19 cellular contexts compared by ENCODE assay signal in the genomic region with DNA sequence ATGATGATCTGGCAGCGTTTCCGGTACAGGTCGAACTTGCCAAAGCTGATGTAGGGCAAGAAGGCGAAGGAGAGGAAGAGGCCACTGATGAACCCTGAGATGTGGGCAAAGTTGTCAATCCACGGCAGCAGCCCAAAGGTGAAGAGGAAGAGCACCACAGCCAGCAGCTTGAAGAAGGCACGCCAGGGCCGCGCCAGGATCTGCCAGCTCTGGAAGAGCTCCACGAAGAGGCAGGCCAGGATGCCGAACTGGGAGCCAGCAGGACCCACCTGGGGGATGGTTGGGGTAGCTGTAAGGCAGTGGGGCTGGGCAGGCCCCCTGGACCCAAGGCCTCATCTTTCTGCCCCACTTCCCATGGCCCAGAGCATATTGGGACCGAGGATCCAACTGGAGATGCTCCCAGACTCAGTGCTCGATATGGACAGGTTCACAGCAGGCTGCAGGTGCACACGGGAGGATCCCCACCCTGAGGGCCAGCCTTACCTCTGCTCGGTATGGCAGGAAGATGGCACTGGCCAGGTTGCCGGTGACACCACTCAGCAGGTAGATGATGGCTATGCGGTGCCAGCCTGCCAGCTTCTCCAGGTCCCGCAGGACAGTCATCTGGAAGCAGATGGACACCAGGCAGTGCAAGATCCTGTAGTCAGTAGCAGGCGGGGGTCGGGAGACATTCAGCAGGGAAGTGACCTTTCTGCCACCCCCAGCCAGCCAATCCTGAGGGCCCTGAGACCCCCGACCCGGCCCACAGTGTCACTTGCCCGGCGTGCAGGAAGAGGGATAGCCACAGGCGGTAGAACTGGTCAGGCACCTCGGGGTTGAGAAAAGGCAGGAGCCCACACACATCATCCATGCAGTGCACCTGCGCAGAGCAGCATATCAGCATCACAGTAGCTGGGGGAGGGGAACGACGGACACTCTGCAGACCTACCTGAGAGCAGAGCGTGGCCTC. TPM values are rescaled to one million over a fixed set of nuclear protein-coding genes. Genes with fewer than 3 reads are reported as not detected.
DNase-seq lines count a peak whose midpoint lies in the region; ATAC-seq and TF ChIP-seq lines count a peak whose summit lies in the region.
"Had no signal": no experiment of that assay in that cellular context is flagged by ENCODE, and none has a peak within 500 bp of the region (broad histone marks: within the 10 kb centered on the region; RNA-seq: fewer than 3 reads in every experiment).

No MANE protein-coding gene starts in this region.

- CTCF ChIA-PET in AG04450 (lab: Charles Lee), result interaction anchor here (1.0 kb wide), 1 partner anchor 38 kb away, joined by 3 read pairs; no protein-coding TSS in a partner anchor

- H3F3A ChIP-seq in neural progenitor cell (ENCODE audit: low read depth), result peaks cover 5% of the 10 kb centered on the region

- H3K36me3 ChIP-seq in GM06990 (ENCODE audit: control insufficient read depth, insufficient read depth, low read length), result peaks cover 28% of the 10 kb centered on the region
- no peaks in the 10 kb centered on the region for H3K36me3 ChIP-seq in neural progenitor cell

- H3K27me3 ChIP-seq in AG04450 (ENCODE audit: control insufficient read depth, insufficient read depth, low read length) (no peaks in the 10 kb centered on the region), GM06990 (replicated peaks; ENCODE audit: control insufficient read depth, insufficient read depth, low read length) (no peaks in the 10 kb centered on the region), neural progenitor cell (no peaks in the 10 kb centered on the region)

- no peaks in the 10 kb centered on the region; the same call in 1 of the 2 replicates for H3K9me3 ChIP-seq in AG04450 (ENCODE audit: control insufficient read depth, insufficient read depth, low read length)
- H3K9me3 ChIP-seq in neural progenitor cell (ENCODE audit: low read depth), result no peaks in the 10 kb centered on the region

- no peak for TF ChIP-seq CTCF in AG04450 (IDR thresholded peaks at IDR 0.05; ENCODE audit: low read depth, low read length)
- no peak for TF ChIP-seq CTCF in GM06990 (IDR thresholded peaks at IDR 0.05; ENCODE audit: insufficient read depth, low read length, poor library complexity, severe bottlenecking)
- no peak for TF ChIP-seq CTCF in neural progenitor cell (IDR thresholded peaks at IDR 0.05)

- H2AFZ ChIP-seq in neural progenitor cell (replicated peaks), result no peak overlapping the region
- H2AFZ ChIP-seq: GM23248 had no signal

- intact Hi-C loops in dendritic cell treated with granulocyte-macrophage colony-stimulating factor and Interleukin-4, amounts not matched to agents 40 ng/mL and 50 ng/mL, for 4 days (cut with micrococcal nuclease), result no loop called here

- H3K4me3 Mint-ChIP-seq in dendritic cell treated with granulocyte-macrophage colony-stimulating factor and Interleukin-4, amounts not matched to agents 40 ng/mL and 50 ng/mL, for 4 days, result no peak overlapping the region
- H3K4me3 Mint-ChIP-seq in neural progenitor cell, result peak overlapping the region; percentile 52

- H3K27me3 Mint-ChIP-seq in dendritic cell treated with granulocyte-macrophage colony-stimulating factor and Interleukin-4, amounts not matched to agents 40 ng/mL and 50 ng/mL, for 4 days, result peaks cover 13% of the 10 kb centered on the region
- H3K27me3 Mint-ChIP-seq in neural progenitor cell (ENCODE audit: insufficient read depth, low read depth), result peaks cover 3% of the 10 kb centered on the region

- no peak overlapping the region for H3K4me2 ChIP-seq in neural progenitor cell

- no peaks in the 10 kb centered on the region for H3K9me3 Mint-ChIP-seq in dendritic cell treated with granulocyte-macrophage colony-stimulating factor and Interleukin-4, amounts not matched to agents 40 ng/mL and 50 ng/mL, for 4 days
- H3K9me3 Mint-ChIP-seq in neural progenitor cell, result no peaks in the 10 kb centered on the region

- H3K79me2 ChIP-seq in neural progenitor cell (ENCODE audit: low read depth), result peaks cover 13% of the 10 kb centered on the region

- no peaks in the 10 kb centered on the region for H4K20me1 ChIP-seq in neural progenitor cell (ENCODE audit: low read depth)

- peak overlapping the region; percentile 81 for H3K27ac Mint-ChIP-seq in dendritic cell treated with granulocyte-macrophage colony-stimulating factor and Interleukin-4, amounts not matched to agents 40 ng/mL and 50 ng/mL, for 4 days
- H3K27ac Mint-ChIP-seq in neural progenitor cell, result peak overlapping the region; percentile 24

- H3K4me3 ChIP-seq in AG04450 (ENCODE audit: low read depth, low read length) (no peak overlapping the region), GM06990 (replicated peaks; ENCODE audit: low read depth, low read length) (no peak overlapping the region), neural progenitor cell (no peak overlapping the region)
- H3K4me3 ChIP-seq: GM23248, SK-N-MC had no signal

- H3K4me1 Mint-ChIP-seq in dendritic cell treated with granulocyte-macrophage colony-stimulating factor and Interleukin-4, amounts not matched to agents 40 ng/mL and 50 ng/mL, for 4 days (ENCODE audit: low read depth), result peaks cover 36% of the 10 kb centered on the region
- peaks cover 4% of the 10 kb centered on the region for H3K4me1 Mint-ChIP-seq in neural progenitor cell

- POLR2A ChIA-PET in AG04450 (lab: Yijun Ruan, JAX), result no interaction called here

- peaks cover 47% of the 10 kb centered on the region for H3K36me3 Mint-ChIP-seq in dendritic cell treated with granulocyte-macrophage colony-stimulating factor and Interleukin-4, amounts not matched to agents 40 ng/mL and 50 ng/mL, for 4 days (ENCODE audit: low read depth)
- H3K36me3 Mint-ChIP-seq in neural progenitor cell, result peaks cover 15% of the 10 kb centered on the region

- H3K9ac ChIP-seq in neural progenitor cell, result no peak overlapping the region
- H3K9ac ChIP-seq: GM23248 had no signal

- H3K27ac ChIP-seq in AG04450 (ENCODE audit: low read depth, low read length) (peak overlapping the region; percentile 39), neural progenitor cell (no peak overlapping the region)
- H3K27ac ChIP-seq: GM23248, SK-N-MC had no signal

- no peak for ATAC-seq in GM19452 (IDR thresholded peaks at IDR 0.05; ENCODE audit: unreplicated experiment)
- ATAC-seq: HCT116, PC-3 had no signal

- no peaks in the 10 kb centered on the region for H3K4me1 ChIP-seq in neural progenitor cell

- DNase-seq in AG04450 (ENCODE audit: low read depth, low spot score) (no peak), GM06990 (ENCODE audit: extremely low read depth, insufficient read length) (peak; percentile 5), neural progenitor cell (ENCODE audit: low spot score) (no peak), OCI-M1 (lab: John Stamatoyannopoulos, UW) (no peak), NCI-H2227 treated with DMSO at 0.1 percent for 48 hours (lab: John Stamatoyannopoulos, UW) (no peak)
- DNase-seq: AML-193, COR-L47, KBM-7, NCI-H1417 treated with DMSO at 0.1 percent for 48 hours, NCI-H2029, NCI-H2171, NCI-H446 treated with DMSO at 0.1 percent for 48 hours, NCI-H748 treated with DMSO at 0.1 percent for 48 hours, PC-3 had no signal

RNA-seq across cellular contexts. Expression of gene SNRNP25, which starts 5.1 kb away (rescaled TPM):
- polyA plus RNA-seq in AG04450 (2011; rRNA removed), result 38.8 and 42.3 TPM in 2 replicates
- 13.1 and 13.4 TPM in 2 replicates for polyA minus RNA-seq in AG04450 (2011; rRNA and poly(A)+ RNA removed)
- total RNA-seq in neural progenitor cell (ENCODE audit: low replicate concordance), result 43.6 and 49.8 TPM in 2 replicates

RNA-seq across cellular contexts. Expression of gene POLR3K, which starts 5.4 kb away (rescaled TPM):
- 13.7 and 14.4 TPM in 2 replicates for polyA plus RNA-seq in AG04450 (2011; rRNA removed)
- 9.6 and 12.3 TPM in 2 replicates for polyA minus RNA-seq in AG04450 (2011; rRNA and poly(A)+ RNA removed)
- 9.2 and 11.0 TPM in 2 replicates for total RNA-seq in neural progenitor cell (ENCODE audit: low replicate concordance)

RNA-seq across cellular contexts. Expression of gene RHBDF1, which starts 13.7 kb away (rescaled TPM):
- 50.2 and 61.7 TPM in 2 replicates for polyA plus RNA-seq in AG04450 (2011; rRNA removed)
- 28.0 and 40.9 TPM in 2 replicates for polyA minus RNA-seq in AG04450 (2011; rRNA and poly(A)+ RNA removed)
- 11.0 and 24.4 TPM in 2 replicates for total RNA-seq in neural progenitor cell (ENCODE audit: low replicate concordance)

RNA-seq across cellular contexts. Expression of gene MPG, which starts 19.3 kb away (rescaled TPM):
- polyA plus RNA-seq in AG04450 (2011; rRNA removed), result 47.3 and 78.3 TPM in 2 replicates
- 16.1 and 24.4 TPM in 2 replicates for polyA minus RNA-seq in AG04450 (2011; rRNA and poly(A)+ RNA removed)
- 21.2 and 63.4 TPM in 2 replicates for total RNA-seq in neural progenitor cell (ENCODE audit: low replicate concordance)
